Comparison of ENCODE assay signal across 16 cellular contexts in the genomic region with DNA sequence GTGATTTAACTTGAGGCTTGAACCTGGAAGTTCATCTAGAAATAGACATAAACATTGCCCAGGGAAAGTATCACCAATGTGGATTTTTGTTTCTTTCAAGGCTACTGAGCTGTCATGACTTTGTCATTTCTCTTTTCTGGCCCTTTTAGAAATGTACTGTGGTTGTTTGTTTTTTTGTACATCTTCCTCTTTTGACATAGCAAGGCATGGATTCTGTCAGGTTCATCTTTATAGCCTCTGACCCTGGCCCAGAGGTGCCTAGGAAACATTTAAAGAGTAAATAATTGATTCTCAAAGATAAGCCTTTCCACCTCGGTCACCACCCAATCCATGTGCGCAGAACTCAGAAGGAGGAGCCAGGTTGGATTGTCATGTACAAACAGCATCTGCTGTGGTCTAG. TPM values are rescaled to one million over a fixed set of nuclear protein-coding genes. Genes with fewer than 3 reads are reported as not detected.
A peak's percentile ranks its signal among the peaks of the same experiment; 100 is the strongest.
DNase-seq lines count a peak whose midpoint lies in the region; ATAC-seq lines count a peak whose summit lies in the region.
"Had no signal": no experiment of that assay in that cellular context is flagged by ENCODE, and none has a peak within 500 bp of the region (broad histone marks: within the 10 kb centered on the region; RNA-seq: fewer than 3 reads in every experiment).

No MANE protein-coding gene starts in this region.

- no peaks in the 10 kb centered on the region for H3K27me3 ChIP-seq in CD4-positive, alpha-beta memory T cell (ENCODE audit: insufficient read depth, low read length)
- H3K27me3 ChIP-seq: adrenal gland, neural progenitor cell, right lobe of liver had no signal

- peak overlapping the region; percentile 58 to 96 (median 87) for H3K27ac Mint-ChIP-seq in CD4-positive, alpha-beta memory T cell
- H3K27ac Mint-ChIP-seq in IgD-negative memory B cell (peak overlapping the region; percentile 49 to 86 (median 78)), naive B cell (peak overlapping the region; percentile 25 to 92 (median 86))
- H3K27ac Mint-ChIP-seq in activated CD4-positive, alpha-beta memory T cell treated with anti-CD3 and anti-CD28 coated beads for 36 hours: peak overlapping the region; percentile 66
- H3K27ac Mint-ChIP-seq: neural progenitor cell had no signal

- peaks cover 4 to 5% of the 10 kb centered on the region in 2 donors for H3K36me3 Mint-ChIP-seq in CD4-positive, alpha-beta memory T cell
- H3K36me3 Mint-ChIP-seq in IgD-negative memory B cell (peaks cover 10% of the 10 kb centered on the region), naive B cell (peaks cover 0 to 5% of the 10 kb centered on the region in 2 donors)
- peaks cover 23% of the 10 kb centered on the region for H3K36me3 Mint-ChIP-seq in activated CD4-positive, alpha-beta memory T cell treated with anti-CD3 and anti-CD28 coated beads for 36 hours

- H3K9me3 Mint-ChIP-seq in CD4-positive, alpha-beta memory T cell: no peaks in the 10 kb centered on the region
- H3K9me3 Mint-ChIP-seq in IgD-negative memory B cell (no peaks in the 10 kb centered on the region), naive B cell (peaks cover 0 to 7% (median 3%) of the 10 kb centered on the region in 7 donors)
- peaks cover 9% of the 10 kb centered on the region for H3K9me3 Mint-ChIP-seq in activated CD4-positive, alpha-beta memory T cell treated with anti-CD3 and anti-CD28 coated beads for 36 hours
- H3K9me3 Mint-ChIP-seq: neural progenitor cell had no signal

- H3K27me3 Mint-ChIP-seq in CD4-positive, alpha-beta memory T cell: no peaks in the 10 kb centered on the region
- H3K27me3 Mint-ChIP-seq in IgD-negative memory B cell: no peaks in the 10 kb centered on the region
- H3K27me3 Mint-ChIP-seq in activated CD4-positive, alpha-beta memory T cell treated with anti-CD3 and anti-CD28 coated beads for 36 hours: no peaks in the 10 kb centered on the region
- H3K27me3 Mint-ChIP-seq in naive B cell: no peaks in the 10 kb centered on the region

- intact Hi-C loops in CD4-positive, alpha-beta memory T cell (cut with micrococcal nuclease): loop anchor here (10.0 kb wide), 1 partner anchor 161 kb away; a partner anchor contains a TSS
- intact Hi-C loops in activated CD4-positive, alpha-beta memory T cell treated with anti-CD3 and anti-CD28 coated beads for 36 hours (cut with micrococcal nuclease): no loop called here

- peaks cover 99% of the 10 kb centered on the region for H3K4me1 ChIP-seq in CD4-positive, alpha-beta memory T cell (ENCODE audit: insufficient read depth, low read length)
- H3K4me1 ChIP-seq: right lobe of liver had no signal

- peak overlapping the region in 7 of 8 donors; percentile 56 to 90 (median 80) for H3K4me3 Mint-ChIP-seq in CD4-positive, alpha-beta memory T cell
- H3K4me3 Mint-ChIP-seq in IgD-negative memory B cell (peak overlapping the region in 3 of 4 donors; percentile 29 to 78 (median 60)), naive B cell (peak overlapping the region; percentile 29 to 82 (median 56))
- H3K4me3 Mint-ChIP-seq in activated CD4-positive, alpha-beta memory T cell treated with anti-CD3 and anti-CD28 coated beads for 36 hours: no peak overlapping the region
- H3K4me3 Mint-ChIP-seq: neural progenitor cell had no signal

- H3K36me3 ChIP-seq in CD4-positive, alpha-beta memory T cell (ENCODE audit: insufficient read depth, low read length): no peaks in the 10 kb centered on the region
- H3K36me3 ChIP-seq: adrenal gland, left ventricle myocardium inferior, neural progenitor cell, right lobe of liver had no signal

- H3K27ac ChIP-seq in CD4-positive, alpha-beta memory T cell (ENCODE audit: low read depth, low read length): no peak overlapping the region
- H3K27ac ChIP-seq: left ventricle myocardium inferior, neural progenitor cell, right lobe of liver had no signal

- POLR2A ChIA-PET in CD4-positive, alpha-beta memory T cell (lab: Charles Lee; ENCODE audit: partially characterized antibody): interaction anchor here (0.6 to 5.9 kb wide), 3 partner anchors 10 to 28 kb away, joined by 3 to 39 read pairs (median 4); no protein-coding TSS in a partner anchor
- POLR2A ChIA-PET in activated CD4-positive, alpha-beta memory T cell treated with anti-CD3 and anti-CD28 coated beads for 36 hours (lab: Charles Lee): no interaction called here

- no peak overlapping the region for H3K4me3 ChIP-seq in CD4-positive, alpha-beta memory T cell (ENCODE audit: low read length in 2 of 2)
- H3K4me3 ChIP-seq: adrenal gland, left ventricle myocardium inferior, neural progenitor cell, right lobe of liver had no signal

- no peaks in the 10 kb centered on the region for H3K9me3 ChIP-seq in CD4-positive, alpha-beta memory T cell (ENCODE audit: control insufficient read depth in 1 of 2, low read length in 2 of 2)
- H3K9me3 ChIP-seq: adrenal gland, left ventricle myocardium inferior, right lobe of liver had no signal

- no peak for DNase-seq in CD4-positive, alpha-beta memory T cell
- no peak for DNase-seq in activated CD4-positive, alpha-beta memory T cell treated with anti-CD3 and anti-CD28 coated beads for 36 hours
- DNase-seq in naive B cell: no peak
- no peak for DNase-seq in activated effector memory CD4-positive, alpha-beta T cell treated with anti-CD3 and anti-CD28 coated beads, Interleukin-2, amount 50 U/mL, for 16 hours
- no peak for DNase-seq in OCI-M1 (lab: John Stamatoyannopoulos, UW)
- no peak for DNase-seq in NCI-H748 (lab: John Stamatoyannopoulos, UW; ENCODE audit: unreplicated experiment)
- DNase-seq: activated CD4-positive, alpha-beta T cell treated with anti-CD3 and anti-CD28 coated beads, Interleukin-2, amount 50 U/mL, for 1 hour; adrenal gland; H7; hippocampal formation; left ventricle myocardium inferior; right lobe of liver; stimulated activated CD4-positive, alpha-beta T cell treated with anti-CD3 and anti-CD28 coated beads, Interleukin-4, amount 100 ng/mL, for 4 hours; stimulated activated naive CD4-positive, alpha-beta T cell treated with Interleukin-2 at 50 U/mL for 16 hours had no signal

- CTCF ChIA-PET in CD4-positive, alpha-beta memory T cell (lab: Charles Lee; ENCODE audit: partially characterized antibody): no interaction called here
- CTCF ChIA-PET in activated CD4-positive, alpha-beta memory T cell treated with anti-CD3 and anti-CD28 coated beads for 36 hours (lab: Charles Lee): no interaction called here

- ATAC-seq in naive B cell (ENCODE audit: low read depth in 2 of 2): peak; percentile 23 to 31

- H3K4me1 Mint-ChIP-seq in CD4-positive, alpha-beta memory T cell: peaks cover 73 to 97% (median 85%) of the 10 kb centered on the region in 4 donors
- H3K4me1 Mint-ChIP-seq in IgD-negative memory B cell (peaks cover 61 to 78% (median 73%) of the 10 kb centered on the region in 3 donors), naive B cell (peaks cover 68 to 95% (median 86%) of the 10 kb centered on the region in 3 donors)
- peaks cover 85% of the 10 kb centered on the region for H3K4me1 Mint-ChIP-seq in activated CD4-positive, alpha-beta memory T cell treated with anti-CD3 and anti-CD28 coated beads for 36 hours (ENCODE audit: low read depth)

RNA-seq across cellular contexts. Expression of a gene that starts 8.6 kb away (rescaled TPM):
- 10 to 100 TPM; 55.1 to 55.8 TPM for total RNA-seq in CD4-positive, alpha-beta memory T cell
- polyA plus RNA-seq in CD4-positive, alpha-beta memory T cell: 10 to 100 TPM; 63.8 to 64.6 TPM
- polyA plus RNA-seq in IgD-negative memory B cell (41.7 TPM), naive B cell (ENCODE audit: low read depth in 6 of 6) (10 to 100 TPM; 39.8 to 63.6 (median 58.6) TPM)
- 10 to 100 TPM; 58.3 to 59.0 TPM for total RNA-seq in activated CD4-positive, alpha-beta memory T cell treated with anti-CD3 and anti-CD28 coated beads for 36 hours
